In the genomic region with DNA sequence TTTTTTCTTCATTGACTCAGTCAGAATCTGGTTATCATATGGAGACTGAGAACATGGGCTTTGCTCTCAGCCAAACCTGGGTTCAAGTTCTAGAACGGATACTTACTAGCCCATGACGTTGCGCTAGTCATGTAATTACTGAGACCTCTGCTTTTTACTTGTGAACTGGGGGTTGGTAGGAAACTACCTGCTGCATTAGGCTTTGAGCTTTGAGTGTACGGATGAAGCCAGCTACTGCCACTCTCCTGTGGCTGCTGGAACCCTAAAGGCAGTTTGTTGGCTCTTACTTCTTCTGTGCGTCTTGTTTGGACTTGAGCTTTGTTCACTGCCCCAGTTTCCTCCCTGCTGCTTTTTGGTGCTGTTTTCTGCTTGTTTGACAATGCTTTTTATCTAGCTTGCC, we compare ENCODE assay signal across 1 cellular context.
TF ChIP-seq lines count a peak whose summit lies in the region.

No MANE protein-coding gene starts in this region.

TF ChIP-seq in HepG2, 621 proteins besides CTCF, POLR2A, EP300 and RAD21:
- TF ChIP-seq SPEN (CRISPR knock-in tag; IDR thresholded peaks at IDR 0.05; ENCODE audit: low read depth) (no peak), SMAD3 (CRISPR knock-in tag; IDR thresholded peaks at IDR 0.05) (no peak), MIER3 (CRISPR knock-in tag; IDR thresholded peaks at IDR 0.05; ENCODE audit: borderline replicate concordance) (no peak), IRF9 (CRISPR knock-in tag; IDR thresholded peaks at IDR 0.05; ENCODE audit: borderline replicate concordance) (no peak), ATF3 (CRISPR knock-in tag; IDR thresholded peaks at IDR 0.05) (no peak), POLR2AphosphoS5 (IDR thresholded peaks at IDR 0.05; ENCODE audit: low read depth, low read length) (no peak), POLR2G (IDR thresholded peaks at IDR 0.05; ENCODE audit: low read depth, low read length) (no peak), FOXP1 (IDR thresholded peaks at IDR 0.05) (no peak), FOXP1 (CRISPR knock-in tag; IDR thresholded peaks at IDR 0.05) (no peak), ZNF180 (CRISPR knock-in tag; IDR thresholded peaks at IDR 0.05; ENCODE audit: borderline replicate concordance, low read depth) (no peak), BORCS8-MEF2B (CRISPR knock-in tag; IDR thresholded peaks at IDR 0.05) (no peak), NR2C2 (CRISPR knock-in tag; IDR thresholded peaks at IDR 0.05; ENCODE audit: borderline replicate concordance) (no peak), SMAD1 (CRISPR knock-in tag; IDR thresholded peaks at IDR 0.05; ENCODE audit: borderline replicate concordance, low read depth) (no peak), NFRKB (IDR thresholded peaks at IDR 0.05) (no peak), AHR (CRISPR knock-in tag; IDR thresholded peaks at IDR 0.05) (no peak), HNF4A (CRISPR knock-in tag; IDR thresholded peaks at IDR 0.05) (no peak), GTF3A (CRISPR knock-in tag; conservative IDR thresholded peaks at IDR 0.05) (no peak)
- TF ChIP-seq, protein P1, sequence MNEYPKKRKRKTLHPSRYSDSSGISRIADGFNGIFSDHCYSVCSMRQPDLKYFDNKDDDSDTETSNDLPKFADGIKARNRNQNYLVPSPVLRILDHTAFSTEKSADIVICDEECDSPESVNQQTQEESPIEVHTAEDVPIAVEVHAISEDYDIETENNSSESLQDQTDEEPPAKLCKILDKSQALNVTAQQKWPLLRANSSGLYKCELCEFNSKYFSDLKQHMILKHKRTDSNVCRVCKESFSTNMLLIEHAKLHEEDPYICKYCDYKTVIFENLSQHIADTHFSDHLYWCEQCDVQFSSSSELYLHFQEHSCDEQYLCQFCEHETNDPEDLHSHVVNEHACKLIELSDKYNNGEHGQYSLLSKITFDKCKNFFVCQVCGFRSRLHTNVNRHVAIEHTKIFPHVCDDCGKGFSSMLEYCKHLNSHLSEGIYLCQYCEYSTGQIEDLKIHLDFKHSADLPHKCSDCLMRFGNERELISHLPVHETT (CRISPR knock-in tag; conservative IDR thresholded peaks at IDR 0.05), result no peak
TF ChIP-seq in HepG2: peak in this region for 0.
